In the genomic region with DNA sequence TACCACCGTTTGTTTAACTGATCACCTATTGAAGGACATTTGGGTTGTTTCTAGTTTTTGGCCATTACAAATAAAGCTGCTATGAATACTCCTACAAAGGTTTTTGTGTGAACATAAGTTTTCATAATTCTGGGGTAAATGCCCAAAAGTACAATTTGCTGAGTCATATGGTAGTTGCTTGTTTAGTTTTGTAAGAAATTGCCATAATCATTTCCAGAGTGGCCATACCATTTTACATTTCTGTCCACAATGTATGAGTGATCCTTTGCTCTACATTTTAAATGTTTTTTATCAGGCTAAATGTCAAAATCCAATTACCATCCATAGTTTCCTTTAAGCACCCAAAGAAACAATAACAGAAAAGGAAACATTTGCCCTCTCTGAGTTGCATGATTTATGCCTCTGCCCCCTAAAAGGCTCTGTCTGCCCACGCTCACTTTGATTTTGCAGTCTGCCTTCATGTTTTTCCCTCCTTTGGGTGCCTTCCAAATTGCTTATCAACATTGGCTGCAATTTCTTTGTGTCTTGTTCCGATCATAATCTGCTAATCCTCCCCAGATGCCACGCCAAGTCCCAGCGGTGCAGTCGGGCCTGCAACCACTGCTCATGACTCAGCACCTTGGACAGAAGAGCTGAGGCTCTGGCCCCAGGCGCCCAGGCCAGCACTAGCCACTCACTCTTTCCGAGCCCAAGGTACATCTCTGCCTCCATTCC, we compare ENCODE assay signal across 10 cellular contexts.
A peak's percentile ranks its signal among the peaks of the same experiment; 100 is the strongest.
DNase-seq lines count a peak whose midpoint lies in the region; ATAC-seq and TF ChIP-seq lines count a peak whose summit lies in the region.
"Had no signal": no experiment of that assay in that cellular context is flagged by ENCODE, and none has a peak within 500 bp of the region (broad histone marks: within the 10 kb centered on the region; RNA-seq: fewer than 3 reads in every experiment).

No MANE protein-coding gene starts in this region.

- H3K9ac ChIP-seq in PC-3 (ENCODE audit: low read length): no peak overlapping the region

- no peaks in the 10 kb centered on the region for H3K9me3 Mint-ChIP-seq in activated naive CD8-positive, alpha-beta T cell treated with anti-CD3 and anti-CD28 coated beads for 36 hours
- peaks cover 0 to 6% (median 2%) of the 10 kb centered on the region in 7 donors for H3K9me3 Mint-ChIP-seq in CD14-positive monocyte

- no TSS peak for BruUV-seq in PC-3 (replicated peaks; lab: Mats Ljungman, UMichigan)

- intact Hi-C loops in sciatic nerve (cut with DNase I) (no loop called here), PC-3 (cut with micrococcal nuclease) (no loop called here), CD14-positive monocyte (cut with micrococcal nuclease) (no loop called here)

- 0 out of 2 replicates have a peak, but pooled peaks cover 1% of the 10 kb centered on the region for H3K4me1 ChIP-seq in PC-3 (ENCODE audit: insufficient read depth, low read length)
- H3K4me1 ChIP-seq: heart right ventricle had no signal

- H2AFZ ChIP-seq in PC-3 (ENCODE audit: low read length): no peak overlapping the region

- H3K4me3 ChIP-seq in foreskin fibroblast (ENCODE audit: low read depth in 1 of 2, low read length in 2 of 2): no peak overlapping the region
- no peak overlapping the region for H3K4me3 ChIP-seq in PC-3 (ENCODE audit: low read length)
- H3K4me3 ChIP-seq: heart right ventricle had no signal

- POLR2A ChIA-PET in PC-3 (lab: Charles Lee; ENCODE audit: unreplicated experiment): no interaction called here

- H3K9me2 ChIP-seq in PC-3 (replicated peaks; ENCODE audit: low read length): no peaks in the 10 kb centered on the region

- no peaks in the 10 kb centered on the region for H3K79me2 ChIP-seq in PC-3 (ENCODE audit: low read length)

- H3K4me1 Mint-ChIP-seq in activated naive CD8-positive, alpha-beta T cell treated with anti-CD3 and anti-CD28 coated beads for 36 hours: no peaks in the 10 kb centered on the region
- no peaks in the 10 kb centered on the region for H3K4me1 Mint-ChIP-seq in CD14-positive monocyte

- no peak overlapping the region for H3K4me2 ChIP-seq in PC-3 (ENCODE audit: low read length)

- TF ChIP-seq CTCF in foreskin fibroblast (IDR thresholded peaks at IDR 0.05; ENCODE audit: low read depth, low read length): no peak
- TF ChIP-seq CTCF in PC-3 (conservative IDR thresholded peaks at IDR 0.05; ENCODE audit: low read depth, low read length): no peak
- no peak for TF ChIP-seq CTCF in CD14-positive monocyte (IDR thresholded peaks at IDR 0.05)

- no peaks in the 10 kb centered on the region for H3K36me3 ChIP-seq in PC-3 (ENCODE audit: low read depth, low read length)
- H3K36me3 ChIP-seq: heart right ventricle had no signal

- CTCF ChIA-PET in PC-3 (lab: Charles Lee): no interaction called here

- ATAC-seq in sciatic nerve (peak; percentile 82), PC-3 (no peak)

- H3F3A ChIP-seq in PC-3 (ENCODE audit: low read length, unreplicated experiment): no peaks in the 10 kb centered on the region

- DNase-seq in EL: peak; percentile 92
- peak; percentile 98 for DNase-seq in SK-N-DZ (ENCODE audit: low spot score)
- peak; percentile 84 to 94 for DNase-seq in foreskin fibroblast
- peak; percentile 69 for DNase-seq in sciatic nerve (ENCODE audit: low spot score)
- no peak for DNase-seq in nucleus accumbens (lab: John Stamatoyannopoulos, UW)
- no peak for DNase-seq in PC-3
- no peak for DNase-seq in activated naive CD8-positive, alpha-beta T cell treated with anti-CD3 and anti-CD28 coated beads for 36 hours
- no peak for DNase-seq in CD14-positive monocyte (ENCODE audit: low spot score)
- DNase-seq: substantia nigra had no signal

- no peaks in the 10 kb centered on the region for H3K36me3 Mint-ChIP-seq in activated naive CD8-positive, alpha-beta T cell treated with anti-CD3 and anti-CD28 coated beads for 36 hours
- H3K36me3 Mint-ChIP-seq in CD14-positive monocyte: no peaks in the 10 kb centered on the region

- H3K27me3 ChIP-seq in PC-3 (ENCODE audit: low read length): no peaks in the 10 kb centered on the region
- H3K27me3 ChIP-seq: heart right ventricle had no signal

- H3K9me3 ChIP-seq in PC-3 (ENCODE audit: low read length): no peaks in the 10 kb centered on the region

- no peaks in the 10 kb centered on the region for H3K27me3 Mint-ChIP-seq in activated naive CD8-positive, alpha-beta T cell treated with anti-CD3 and anti-CD28 coated beads for 36 hours
- peaks cover 0 to 3% (median 2%) of the 10 kb centered on the region in 3 donors for H3K27me3 Mint-ChIP-seq in CD14-positive monocyte (ENCODE audit: low read depth in 3 of 3)

- H3K4me3 Mint-ChIP-seq in activated naive CD8-positive, alpha-beta T cell treated with anti-CD3 and anti-CD28 coated beads for 36 hours: no peak overlapping the region
- H3K4me3 Mint-ChIP-seq in CD14-positive monocyte: no peak overlapping the region

- H4K20me1 ChIP-seq in PC-3 (ENCODE audit: low read length): no peaks in the 10 kb centered on the region

- no peak overlapping the region for H3K27ac Mint-ChIP-seq in activated naive CD8-positive, alpha-beta T cell treated with anti-CD3 and anti-CD28 coated beads for 36 hours
- H3K27ac Mint-ChIP-seq in CD14-positive monocyte: no peak overlapping the region

- no peak overlapping the region for H3K27ac ChIP-seq in PC-3 (ENCODE audit: low read length)
- H3K27ac ChIP-seq: heart right ventricle had no signal

Comparison
In these comparisons a context has a peak if more than half of its experiments do, and no peak if none do; other contexts are left out.
1. DNase-seq: peak in EL (single experiment), SK-N-DZ (single experiment), foreskin fibroblast (2 of 2) and sciatic nerve (single experiment); none in nucleus accumbens (0 of 56), PC-3 (single experiment), activated naive CD8-positive, alpha-beta T cell treated with anti-CD3 and anti-CD28 coated beads for 36 hours (single experiment) and CD14-positive monocyte (single experiment).